9 cellular contexts compared by ENCODE assay signal in genomic region chr7:67371429-67372305, GRCh38.
A peak's percentile ranks its signal among the peaks of the same experiment; 100 is the strongest.
DNase-seq lines count a peak whose midpoint lies in the region; ATAC-seq and TF ChIP-seq lines count a peak whose summit lies in the region.
"Had no signal": no experiment of that assay in that cellular context is flagged by ENCODE, and none has a peak within 500 bp of the region (broad histone marks: within the 10 kb centered on the region; RNA-seq: fewer than 3 reads in every experiment).

No MANE protein-coding gene starts in this region.

- WGBS in adrenal gland, 4 donors = 29 to 39% (median 33%) methylated on average over 13 to 18 of the region's 18 CpGs

- no peak overlapping the region for H3K4me2 ChIP-seq in SU-DHL-6 (ENCODE audit: low read depth, low read length, poor library complexity, severe bottlenecking)
- H3K4me2 ChIP-seq: BLaER1 had no signal

- ATAC-seq in HG02588 (IDR thresholded peaks at IDR 0.05; ENCODE audit: unreplicated experiment) = peak; percentile 91
- ATAC-seq in left ventricle myocardium superior = peak; percentile 94
- ATAC-seq in sciatic nerve = peak; percentile 87

- DNase-seq in NCI-H524 (lab: John Stamatoyannopoulos, UW) = peak; percentile 69 to 79
- no peak for DNase-seq in NCI-H524 treated with DMSO at 0.1 percent for 48 hours (lab: John Stamatoyannopoulos, UW)
- DNase-seq in NCI-H1092 treated with DMSO at 0.1 percent for 48 hours (lab: John Stamatoyannopoulos, UW) = peak; percentile 85
- DNase-seq in adrenal gland = peak; percentile 67 to 83 (median 75)
- DNase-seq in left ventricle myocardium superior = peak; percentile 40
- peak; percentile 63 for DNase-seq in sciatic nerve (ENCODE audit: low spot score)

- H3K27ac ChIP-seq in SU-DHL-6 (ENCODE audit: low read depth, low read length) (no peak overlapping the region), adrenal gland (no peak overlapping the region)
- H3K27ac ChIP-seq: BLaER1 had no signal

- intact Hi-C loops in adrenal gland (cut with DNase I) = no loop called here
- intact Hi-C loops in left ventricle myocardium superior (cut with micrococcal nuclease) = no loop called here
- intact Hi-C loops in sciatic nerve (cut with DNase I) = no loop called here

- peaks cover 0 to 9% of the 10 kb centered on the region in 2 donors for H3K4me1 ChIP-seq in adrenal gland (replicated peaks in 1 of 2)

- no peak overlapping the region for H2AFZ ChIP-seq in SU-DHL-6 (ENCODE audit: low read depth, low read length, severe bottlenecking)

- no peaks in the 10 kb centered on the region for H3K9me3 ChIP-seq in SU-DHL-6 (ENCODE audit: insufficient read depth, low read length)
- H3K9me3 ChIP-seq in adrenal gland (replicated peaks in 1 of 3) = no peaks in the 10 kb centered on the region

- no peaks in the 10 kb centered on the region for H3K9me2 ChIP-seq in SU-DHL-6 (replicated peaks; ENCODE audit: insufficient read depth, low read length)

- H3K4me3 ChIP-seq in SU-DHL-6 (ENCODE audit: insufficient read depth, low read length, poor library complexity, severe bottlenecking) (no peak overlapping the region), adrenal gland (no peak overlapping the region)
- H3K4me3 ChIP-seq: BLaER1 had no signal

- TF ChIP-seq CTCF in SU-DHL-6 (IDR thresholded peaks at IDR 0.05; ENCODE audit: insufficient read depth, low read length, poor library complexity, severe bottlenecking) = peak; percentile 70
- peak; percentile 74 to 88 (median 81) for TF ChIP-seq CTCF in adrenal gland (IDR thresholded peaks at IDR 0.05)

- no peaks in the 10 kb centered on the region for H3F3A ChIP-seq in SU-DHL-6 (ENCODE audit: insufficient read depth)

- H3K36me3 ChIP-seq in SU-DHL-6 (ENCODE audit: low read length) = no peaks in the 10 kb centered on the region
- H3K36me3 ChIP-seq in adrenal gland (replicated peaks in 1 of 2) = no peaks in the 10 kb centered on the region
- H3K36me3 ChIP-seq: BLaER1 had no signal

- no peak for TF ChIP-seq POLR2A in adrenal gland (IDR thresholded peaks at IDR 0.05)

- H4K20me1 ChIP-seq in SU-DHL-6 (ENCODE audit: low read depth, low read length) = no peaks in the 10 kb centered on the region
- H4K20me1 ChIP-seq: BLaER1 had no signal

- H3K79me2 ChIP-seq in SU-DHL-6 (ENCODE audit: insufficient read depth, low read length) = no peaks in the 10 kb centered on the region

- H3K27me3 ChIP-seq in SU-DHL-6 (ENCODE audit: low read length) (no peaks in the 10 kb centered on the region), adrenal gland (no peaks in the 10 kb centered on the region)
- H3K27me3 ChIP-seq: BLaER1 had no signal

- no peak overlapping the region for H3K9ac ChIP-seq in SU-DHL-6 (ENCODE audit: low read length)
- H3K9ac ChIP-seq: BLaER1 had no signal
